8 cellular contexts compared by ENCODE assay signal in genomic region chr17:81926451-81927144, GRCh38. TPM values are rescaled to one million over a fixed set of nuclear protein-coding genes. Genes with fewer than 3 reads are reported as not detected.
DNase-seq lines count a peak whose midpoint lies in the region; ATAC-seq, FAIRE-seq and TF ChIP-seq lines count a peak whose summit lies in the region.

No MANE protein-coding gene starts in this region.

- ATAC-seq in HG03342 (IDR thresholded peaks at IDR 0.05; ENCODE audit: unreplicated experiment) = peak; percentile 20

- peak overlapping the region; percentile 95 for H3K27ac ChIP-seq in neutrophil
- peak overlapping the region; percentile 94 for H3K27ac ChIP-seq in tibial artery

- peak overlapping the region; percentile 76 for H3K4me3 Mint-ChIP-seq in activated naive CD4-positive, alpha-beta T cell treated with anti-CD3 and anti-CD28 coated beads for 36 hours

- peak; percentile 23 to 62 for DNase-seq in NCI-H526 (lab: John Stamatoyannopoulos, UW)
- DNase-seq in NCI-H526 treated with DMSO at 0.1 percent for 48 hours (lab: John Stamatoyannopoulos, UW) = no peak
- DNase-seq in SHP77 treated with DMSO at 0.1 percent for 48 hours (lab: John Stamatoyannopoulos, UW) = peak; percentile 10
- peak; percentile 71 for DNase-seq in activated naive CD4-positive, alpha-beta T cell treated with anti-CD3 and anti-CD28 coated beads for 36 hours
- DNase-seq in frontal cortex (ENCODE audit: low spot score in 2 of 2) = peak; percentile 72 to 75
- DNase-seq in tibial artery = peak; percentile 85 to 91

- H3K36me3 Mint-ChIP-seq in activated naive CD4-positive, alpha-beta T cell treated with anti-CD3 and anti-CD28 coated beads for 36 hours (ENCODE audit: low read depth) = peaks cover 2% of the 10 kb centered on the region

- no peaks in the 10 kb centered on the region for H3K9me3 ChIP-seq in neutrophil
- H3K9me3 ChIP-seq in tibial artery = no peaks in the 10 kb centered on the region

- CTCF ChIA-PET in activated naive CD4-positive, alpha-beta T cell treated with anti-CD3 and anti-CD28 coated beads for 36 hours (lab: Charles Lee) = interaction anchor here (0.9 to 2.6 kb wide), 2 partner anchors 9 to 10 kb away, joined by 3 to 7 read pairs; partner anchors contain the start of gene SIRT7

- H3K4me1 ChIP-seq in neutrophil (ENCODE audit: control insufficient read depth in 1 of 2, insufficient read depth in 1 of 2, low read depth in 1 of 2, low read length in 1 of 2) (peaks cover 64 to 66% of the 10 kb centered on the region in 2 experiments), tibial artery (peaks cover 11 to 61% (median 48%) of the 10 kb centered on the region in 4 donors)

- no peaks in the 10 kb centered on the region for H3K36me3 ChIP-seq in neutrophil
- peaks cover 8 to 14% (median 12%) of the 10 kb centered on the region in 3 donors for H3K36me3 ChIP-seq in tibial artery

- no peak for FAIRE-seq in frontal cortex (lab: Jason Lieb, UNC)

- peak overlapping the region; percentile 86 for H3K27ac Mint-ChIP-seq in activated naive CD4-positive, alpha-beta T cell treated with anti-CD3 and anti-CD28 coated beads for 36 hours

- TF ChIP-seq CTCF in neutrophil (IDR thresholded peaks at IDR 0.05) (no peak), tibial artery (IDR thresholded peaks at IDR 0.05) (no peak)

- H3K27me3 Mint-ChIP-seq in activated naive CD4-positive, alpha-beta T cell treated with anti-CD3 and anti-CD28 coated beads for 36 hours (ENCODE audit: low read depth) = peaks cover 5% of the 10 kb centered on the region

- peak overlapping the region; percentile 83 to 88 for H3K4me3 ChIP-seq in neutrophil (ENCODE audit: low read depth in 1 of 2, low read length in 1 of 2)
- peak overlapping the region; percentile 92 to 99 for H3K4me3 ChIP-seq in tibial artery

- H3K9me3 Mint-ChIP-seq in activated naive CD4-positive, alpha-beta T cell treated with anti-CD3 and anti-CD28 coated beads for 36 hours = no peaks in the 10 kb centered on the region

- peaks cover 38% of the 10 kb centered on the region for H3K27me3 ChIP-seq in neutrophil
- peaks cover 0 to 31% of the 10 kb centered on the region in 2 donors for H3K27me3 ChIP-seq in tibial artery

- intact Hi-C loops in activated naive CD4-positive, alpha-beta T cell treated with anti-CD3 and anti-CD28 coated beads for 36 hours (cut with micrococcal nuclease) = loop anchor here (1.0 to 2.0 kb wide), 6 partner anchors 8 to 286 kb away; partner anchors contain the start of genes ALYREF, ANAPC11, ARHGDIA and ASPSCR1
- intact Hi-C loops in tibial artery (cut with DNase I; ENCODE audit: low total_unique reads) = no loop called here

- H3K4me1 Mint-ChIP-seq in activated naive CD4-positive, alpha-beta T cell treated with anti-CD3 and anti-CD28 coated beads for 36 hours (ENCODE audit: low read depth) = peaks cover 25% of the 10 kb centered on the region

RNA-seq across cellular contexts. Expression of gene MAFG, which starts 0.9 kb away (rescaled TPM):
- total RNA-seq in activated naive CD4-positive, alpha-beta T cell treated with anti-CD3 and anti-CD28 coated beads for 36 hours = 10 to 100 TPM; 13.5 to 14.8 TPM
- 13.9 TPM for total RNA-seq in frontal cortex

RNA-seq across cellular contexts. Expression of gene SIRT7, which starts 8.6 kb away (rescaled TPM):
- total RNA-seq in activated naive CD4-positive, alpha-beta T cell treated with anti-CD3 and anti-CD28 coated beads for 36 hours = 10 to 100 TPM; 18.8 to 22.1 TPM
- 8.6 TPM for total RNA-seq in frontal cortex

RNA-seq across cellular contexts. Expression of gene PYCR1, which starts 10.5 kb away (rescaled TPM):
- total RNA-seq in activated naive CD4-positive, alpha-beta T cell treated with anti-CD3 and anti-CD28 coated beads for 36 hours = 100 to 1,000 TPM; 121 to 130 TPM
- 15.9 TPM for total RNA-seq in frontal cortex

RNA-seq across cellular contexts. Expression of gene PCYT2, which starts 15.4 kb away (rescaled TPM):
- total RNA-seq in activated naive CD4-positive, alpha-beta T cell treated with anti-CD3 and anti-CD28 coated beads for 36 hours = 10 to 100 TPM; 15.9 to 16.6 TPM
- total RNA-seq in frontal cortex = 28.9 TPM

RNA-seq across cellular contexts. Expression of gene MYADML2, which starts 20.4 kb away (rescaled TPM):
- total RNA-seq in activated naive CD4-positive, alpha-beta T cell treated with anti-CD3 and anti-CD28 coated beads for 36 hours = not detected
- 0.41 TPM for total RNA-seq in frontal cortex
